In the genomic region with DNA sequence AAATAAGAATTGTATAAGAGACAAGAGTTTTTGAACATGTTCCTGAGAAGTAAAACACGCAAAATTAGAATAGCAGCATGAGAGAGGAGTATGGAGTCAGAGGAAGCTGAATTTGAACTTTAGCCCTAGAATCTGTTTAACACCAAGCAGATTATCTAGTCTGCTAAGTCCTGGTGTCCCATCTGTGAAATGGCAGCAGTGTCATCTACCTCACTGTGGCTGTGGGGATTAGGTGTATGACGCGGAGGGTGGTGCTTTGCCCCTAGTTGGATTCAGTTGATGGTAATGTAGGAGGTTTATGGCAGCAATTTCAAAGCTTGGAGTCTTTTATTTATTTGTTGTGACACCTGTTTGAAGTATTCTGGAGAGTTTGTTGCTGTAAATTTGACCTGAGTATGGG, we compare ENCODE assay signal across 21 cellular contexts.
DNase-seq lines count a peak whose midpoint lies in the region; ATAC-seq and TF ChIP-seq lines count a peak whose summit lies in the region.
"Had no signal": no experiment of that assay in that cellular context is flagged by ENCODE, and none has a peak within 500 bp of the region (broad histone marks: within the 10 kb centered on the region; RNA-seq: fewer than 3 reads in every experiment).

No MANE protein-coding gene starts in this region.

- H2AFZ ChIP-seq in OCI-LY1 (ENCODE audit: low read length): no peak overlapping the region

- H4K20me1 ChIP-seq in DOHH2 (ENCODE audit: control insufficient read depth, insufficient read depth, low read depth, low read length) (no peaks in the 10 kb centered on the region), OCI-LY1 (ENCODE audit: insufficient read depth, low read length) (no peaks in the 10 kb centered on the region)

- peaks cover 85% of the 10 kb centered on the region for H3K4me1 ChIP-seq in DOHH2 (ENCODE audit: control insufficient read depth, low read length)
- H3K4me1 ChIP-seq in OCI-LY1 (ENCODE audit: insufficient read depth, low read length, severe bottlenecking): peaks cover 76% of the 10 kb centered on the region
- H3K4me1 ChIP-seq in prostate gland (replicated peaks): peaks cover 6% of the 10 kb centered on the region
- H3K4me1 ChIP-seq in gastrocnemius medialis: no peaks in the 10 kb centered on the region
- H3K4me1 ChIP-seq: Caco-2 had no signal

- H3K4me2 ChIP-seq in DOHH2 (ENCODE audit: low read length): peak overlapping the region; percentile 85
- peak overlapping the region; percentile 36; the same call in 1 of the 2 replicates for H3K4me2 ChIP-seq in OCI-LY1 (ENCODE audit: low read length)

- H3K4me1 Mint-ChIP-seq in brain (peaks cover 29% of the 10 kb centered on the region), natural killer cell (no peaks in the 10 kb centered on the region)

- ATAC-seq in gastrocnemius medialis: no peak
- no peak for ATAC-seq in GM18870 (IDR thresholded peaks at IDR 0.05; ENCODE audit: unreplicated experiment)
- no peak for ATAC-seq in natural killer cell
- ATAC-seq: HCT116, Right ventricle myocardium inferior, SK-N-SH treated with all-trans-retinoic acid at 6 μM for 48 hours had no signal

- peaks cover 0 to 3% (median 0%) of the 10 kb centered on the region in 5 experiments for H3K9me3 Mint-ChIP-seq in brain
- H3K9me3 Mint-ChIP-seq in natural killer cell: no peaks in the 10 kb centered on the region

- H3K27ac ChIP-seq in DOHH2 (ENCODE audit: low read depth, low read length) (peak overlapping the region; percentile 99), OCI-LY1 (ENCODE audit: low read depth, low read length, poor library complexity, severe bottlenecking) (peak overlapping the region; percentile 99), prostate gland (peak overlapping the region; percentile 48 to 66), gastrocnemius medialis (no peak overlapping the region)
- H3K27ac ChIP-seq: Peyer's patch had no signal

- H3K27ac Mint-ChIP-seq in brain: peak overlapping the region in 4 of 5 experiments; percentile 28 to 54 (median 42)
- no peak overlapping the region for H3K27ac Mint-ChIP-seq in natural killer cell
- H3K27ac Mint-ChIP-seq: CD4-positive, CD25-positive, alpha-beta regulatory T cell had no signal

- TF ChIP-seq CTCF in DOHH2 (IDR thresholded peaks at IDR 0.05; ENCODE audit: low read depth, low read length, poor library complexity, severe bottlenecking): no peak
- no peak for TF ChIP-seq CTCF in OCI-LY1 (IDR thresholded peaks at IDR 0.05; ENCODE audit: low read length)
- no peak for TF ChIP-seq CTCF in brain (conservative IDR thresholded peaks at IDR 0.05)
- no peak for TF ChIP-seq CTCF in prostate gland (IDR thresholded peaks at IDR 0.05)
- no peak for TF ChIP-seq CTCF in gastrocnemius medialis (IDR thresholded peaks at IDR 0.05 in 4 of 5, conservative IDR thresholded peaks at IDR 0.05 in 1 of 5)
- TF ChIP-seq CTCF in natural killer cell (IDR thresholded peaks at IDR 0.05): no peak

- no peak for DNase-seq in prostate gland (ENCODE audit: low spot score)
- no peak for DNase-seq in SHP77 (lab: John Stamatoyannopoulos, UW)
- no peak for DNase-seq in gastrocnemius medialis
- no peak for DNase-seq in natural killer cell
- DNase-seq: ACHN; AML-193; Caco-2; CD4-positive, CD25-positive, alpha-beta regulatory T cell; KG1; NCI-H1048; NCI-H1436 treated with DMSO at 0.1 percent for 48 hours; NCI-H2081; NCI-H510A treated with DMSO at 0.1 percent for 48 hours; Peyer's patch had no signal

- peaks cover 48% of the 10 kb centered on the region for H3F3A ChIP-seq in DOHH2 (ENCODE audit: control insufficient read depth, insufficient read depth)
- peaks cover 12% of the 10 kb centered on the region; the same call in 1 of the 2 replicates for H3F3A ChIP-seq in OCI-LY1 (ENCODE audit: insufficient read depth, low read length)

- H3K27me3 Mint-ChIP-seq in brain (no peaks in the 10 kb centered on the region), natural killer cell (ENCODE audit: low read depth in 2 of 2) (peaks cover 0 to 3% of the 10 kb centered on the region in 2 donors)

- peak overlapping the region; percentile 57; the same call in 1 of the 2 replicates for H3K9ac ChIP-seq in OCI-LY1 (ENCODE audit: low read length)

- WGBS in prostate gland: 77% methylated on average over 3 of the region's 3 CpGs

- TF ChIP-seq POLR2A in prostate gland (IDR thresholded peaks at IDR 0.05) (no peak), gastrocnemius medialis (IDR thresholded peaks at IDR 0.05) (no peak)

- in situ Hi-C loops in gastrocnemius medialis (cut with MboI; ENCODE audit: low sequenced_read_pairs in 4 of 4): no loop called here

- H3K9me3 ChIP-seq in DOHH2 (ENCODE audit: control insufficient read depth, insufficient read depth, low read length): no peaks in the 10 kb centered on the region; the same call in 1 of the 2 replicates
- H3K9me3 ChIP-seq in OCI-LY1 (ENCODE audit: low read length): peaks cover 6% of the 10 kb centered on the region; the same call in 1 of the 2 replicates
- no peaks in the 10 kb centered on the region for H3K9me3 ChIP-seq in prostate gland
- H3K9me3 ChIP-seq in gastrocnemius medialis: no peaks in the 10 kb centered on the region
- H3K9me3 ChIP-seq: Caco-2, Peyer's patch had no signal

- intact Hi-C loops in prostate gland (cut with DNase I) (no loop called here), gastrocnemius medialis (cut with DNase I; ENCODE audit: low total_unique reads) (no loop called here), natural killer cell (cut with micrococcal nuclease) (no loop called here)

- H3K9me2 ChIP-seq in DOHH2 (replicated peaks; ENCODE audit: control insufficient read depth, low read length): no peaks in the 10 kb centered on the region
- H3K9me2 ChIP-seq in OCI-LY1 (ENCODE audit: low read depth, low read length): no peaks in the 10 kb centered on the region

- H3K36me3 ChIP-seq in DOHH2 (ENCODE audit: control insufficient read depth, low read length) (peaks cover 66% of the 10 kb centered on the region), OCI-LY1 (ENCODE audit: insufficient read depth, low read length) (peaks cover 69% of the 10 kb centered on the region), prostate gland (no peaks in the 10 kb centered on the region), gastrocnemius medialis (peaks cover 0 to 24% of the 10 kb centered on the region in 2 donors)

- peak overlapping the region; percentile 66 for H3K4me3 ChIP-seq in DOHH2 (ENCODE audit: low read length)
- H3K4me3 ChIP-seq in OCI-LY1 (ENCODE audit: low read depth, low read length, poor library complexity, severe bottlenecking): peak overlapping the region; percentile 13
- H3K4me3 ChIP-seq in prostate gland: no peak overlapping the region
- H3K4me3 ChIP-seq in gastrocnemius medialis: no peak overlapping the region
- H3K4me3 ChIP-seq: Peyer's patch had no signal

- H3K79me2 ChIP-seq in DOHH2 (ENCODE audit: control insufficient read depth, low read length): peaks cover 25% of the 10 kb centered on the region
- H3K79me2 ChIP-seq in OCI-LY1 (ENCODE audit: insufficient read depth, low read length): no peaks in the 10 kb centered on the region

- H3K27me3 ChIP-seq in DOHH2 (ENCODE audit: control insufficient read depth, low read length) (no peaks in the 10 kb centered on the region), OCI-LY1 (ENCODE audit: insufficient read depth, low read length) (no peaks in the 10 kb centered on the region), prostate gland (replicated peaks; ENCODE audit: insufficient read depth) (no peaks in the 10 kb centered on the region), gastrocnemius medialis (no peaks in the 10 kb centered on the region)
- H3K27me3 ChIP-seq: Peyer's patch had no signal

- H3K36me3 Mint-ChIP-seq in brain: peaks cover 87% of the 10 kb centered on the region
- H3K36me3 Mint-ChIP-seq in natural killer cell: no peaks in the 10 kb centered on the region

- H3K4me3 Mint-ChIP-seq in brain (no peak overlapping the region), natural killer cell (no peak overlapping the region)
- H3K4me3 Mint-ChIP-seq: CD4-positive, CD25-positive, alpha-beta regulatory T cell had no signal

Comparison
In these comparisons a context has a peak if more than half of its experiments do, and no peak if none do; other contexts are left out.
1. H3K27ac ChIP-seq: peak in DOHH2 (single experiment), OCI-LY1 (single experiment) and prostate gland (2 of 2); none in gastrocnemius medialis (0 of 4).
2. H3K4me3 ChIP-seq: peak in DOHH2 (single experiment) and OCI-LY1 (single experiment); none in prostate gland (0 of 2) and gastrocnemius medialis (0 of 4).
3. H3K27ac Mint-ChIP-seq: peak in brain (4 of 5); none in natural killer cell (0 of 2).